ENCODE assay signal across 27 cellular contexts in the genomic region with DNA sequence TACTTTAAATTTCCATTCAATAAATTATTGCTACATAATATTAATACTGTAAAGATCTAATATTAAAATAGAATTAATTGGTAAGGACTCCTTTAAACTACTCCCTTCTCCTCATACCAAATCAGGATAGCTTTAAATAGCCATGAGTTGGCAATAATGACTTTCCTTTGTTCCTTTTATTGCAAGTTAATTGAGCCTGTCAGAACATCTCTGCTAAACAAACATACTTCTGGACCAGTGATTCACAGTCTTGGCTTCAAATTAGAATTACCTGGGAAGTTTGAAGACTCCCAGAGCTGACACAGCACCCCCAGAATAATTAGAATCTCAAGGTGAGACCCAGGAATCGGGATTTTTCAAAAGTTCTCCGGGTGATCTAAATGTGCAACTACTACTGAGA. TPM values are rescaled to one million over a fixed set of nuclear protein-coding genes. Genes with fewer than 3 reads are reported as not detected.
DNase-seq lines count a peak whose midpoint lies in the region; FAIRE-seq and TF ChIP-seq lines count a peak whose summit lies in the region.
"Had no signal": no experiment of that assay in that cellular context is flagged by ENCODE, and none has a peak within 500 bp of the region (broad histone marks: within the 10 kb centered on the region; RNA-seq: fewer than 3 reads in every experiment).

No MANE protein-coding gene starts in this region.

- H3K79me2 ChIP-seq in OCI-LY3 (ENCODE audit: low read length), result no peaks in the 10 kb centered on the region

- H4K20me1 ChIP-seq in OCI-LY3 (ENCODE audit: insufficient read depth, low read length), result no peaks in the 10 kb centered on the region

- peak overlapping the region; percentile 86 for H3K27ac Mint-ChIP-seq in activated naive CD4-positive, alpha-beta T cell treated with anti-CD3 and anti-CD28 coated beads, Interleukin-2, amount 50 U/mL, for 24 hours
- H3K27ac Mint-ChIP-seq in activated T-helper 2 cell treated with anti-CD3 and anti-CD28 coated beads, Interferon-gamma antibody, Interleukin-2, Interleukin-4, amounts not matched to agents 10 μg/mL and 5 μg/mL and 100 μg/mL, durations not matched to agents 14 hours and 24 hours and 36 hours, result no peak overlapping the region
- H3K27ac Mint-ChIP-seq: activated B cell treated with CpG ODN at 0.5 μM for 24 hours; T-helper 2 cell treated with Interferon-gamma antibody and Interleukin-4, amounts not matched to agents 5 μg/mL and 100 μg/mL, for 36 hours had no signal

- no peaks in the 10 kb centered on the region for H3K9me3 ChIP-seq in OCI-LY3 (ENCODE audit: insufficient read depth, low read length)
- H3K9me3 ChIP-seq in uterus, result no peaks in the 10 kb centered on the region
- H3K9me3 ChIP-seq: heart right ventricle, mucosa of descending colon, neutrophil had no signal

- no peak for DNase-seq in activated naive CD4-positive, alpha-beta T cell (lab: John Stamatoyannopoulos, UW)
- DNase-seq in bronchial epithelial cell (ENCODE audit: low read depth) (peak; percentile 90), uterus (no peak), DMS53 (lab: John Stamatoyannopoulos, UW) (no peak)
- no peak for DNase-seq in activated effector memory CD4-positive, alpha-beta T cell treated with Interleukin-2 at 50 U/mL for 16 hours
- no peak for DNase-seq in activated T-helper 2 cell treated with anti-CD3 and anti-CD28 coated beads, Interferon-gamma antibody, Interleukin-2, Interleukin-4, amounts not matched to agents 10 μg/mL and 5 μg/mL and 100 μg/mL, durations not matched to agents 14 hours and 24 hours and 36 hours (ENCODE audit: low spot score)
- DNase-seq: activated B cell treated with CpG ODN at 0.5 μM for 24 hours; activated gamma-delta T cell treated with Interleukin-2 at 50 U/mL for 16 hours; DMS79; effector memory CD4-positive, alpha-beta T cell; heart right ventricle; immature natural killer cell; mucosa of descending colon; NCI-H187; NCI-H524; OCI-M1; stimulated activated CD8-positive, alpha-beta memory T cell treated with anti-CD3 and anti-CD28 coated beads, Interleukin-4, amount 100 ng/mL, for 48 hours had no signal

- H3K27ac ChIP-seq in OCI-LY3 (ENCODE audit: low read length) (no peak overlapping the region), uterus (peak overlapping the region; percentile 29 to 45)
- H3K27ac ChIP-seq: heart right ventricle, neutrophil had no signal

- TF ChIP-seq POLR2A in uterus (IDR thresholded peaks at IDR 0.05), result no peak

- H3K4me1 Mint-ChIP-seq in activated naive CD4-positive, alpha-beta T cell treated with anti-CD3 and anti-CD28 coated beads, Interleukin-2, amount 50 U/mL, for 24 hours, result peaks cover 71% of the 10 kb centered on the region
- H3K4me1 Mint-ChIP-seq in activated T-helper 2 cell treated with anti-CD3 and anti-CD28 coated beads, Interferon-gamma antibody, Interleukin-2, Interleukin-4, amounts not matched to agents 10 μg/mL and 5 μg/mL and 100 μg/mL, durations not matched to agents 14 hours and 24 hours and 36 hours (ENCODE audit: low read depth), result peaks cover 31% of the 10 kb centered on the region

- no peak for FAIRE-seq in bronchial epithelial cell (lab: Jason Lieb, UNC)
- FAIRE-seq: GM12892, H54 had no signal

- intact Hi-C loops in uterus (cut with DNase I; ENCODE audit: low total_unique reads), result no loop called here
- intact Hi-C loops in activated T-helper 2 cell treated with anti-CD3 and anti-CD28 coated beads, Interferon-gamma antibody, Interleukin-2, Interleukin-4, amounts not matched to agents 10 μg/mL and 5 μg/mL and 100 μg/mL, durations not matched to agents 14 hours and 24 hours and 36 hours (cut with micrococcal nuclease), result no loop called here

- H3K4me2 ChIP-seq in OCI-LY3 (ENCODE audit: low read length), result peak overlapping the region; percentile 53

- peaks cover 62% of the 10 kb centered on the region for H3K36me3 Mint-ChIP-seq in activated naive CD4-positive, alpha-beta T cell treated with anti-CD3 and anti-CD28 coated beads, Interleukin-2, amount 50 U/mL, for 24 hours
- H3K36me3 Mint-ChIP-seq in activated T-helper 2 cell treated with anti-CD3 and anti-CD28 coated beads, Interferon-gamma antibody, Interleukin-2, Interleukin-4, amounts not matched to agents 10 μg/mL and 5 μg/mL and 100 μg/mL, durations not matched to agents 14 hours and 24 hours and 36 hours (ENCODE audit: low read depth), result peaks cover 98% of the 10 kb centered on the region

- H3K4me3 Mint-ChIP-seq in activated naive CD4-positive, alpha-beta T cell treated with anti-CD3 and anti-CD28 coated beads, Interleukin-2, amount 50 U/mL, for 24 hours, result no peak overlapping the region
- H3K4me3 Mint-ChIP-seq in activated T-helper 2 cell treated with anti-CD3 and anti-CD28 coated beads, Interferon-gamma antibody, Interleukin-2, Interleukin-4, amounts not matched to agents 10 μg/mL and 5 μg/mL and 100 μg/mL, durations not matched to agents 14 hours and 24 hours and 36 hours (ENCODE audit: low read depth), result no peak overlapping the region
- H3K4me3 Mint-ChIP-seq: activated B cell treated with CpG ODN at 0.5 μM for 24 hours; immature natural killer cell; T-helper 2 cell treated with Interferon-gamma antibody and Interleukin-4, amounts not matched to agents 5 μg/mL and 100 μg/mL, for 36 hours had no signal

- H3K27me3 ChIP-seq in OCI-LY3 (ENCODE audit: low read depth, low read length), result peaks cover 69% of the 10 kb centered on the region
- H3K27me3 ChIP-seq in bronchial epithelial cell (ENCODE audit: control insufficient read depth, insufficient read depth, low read length), result no peaks in the 10 kb centered on the region
- H3K27me3 ChIP-seq in uterus, result no peaks in the 10 kb centered on the region
- H3K27me3 ChIP-seq: neutrophil had no signal

- H3K9me3 Mint-ChIP-seq in activated naive CD4-positive, alpha-beta T cell treated with anti-CD3 and anti-CD28 coated beads, Interleukin-2, amount 50 U/mL, for 24 hours, result no peaks in the 10 kb centered on the region
- peaks cover 10% of the 10 kb centered on the region for H3K9me3 Mint-ChIP-seq in activated T-helper 2 cell treated with anti-CD3 and anti-CD28 coated beads, Interferon-gamma antibody, Interleukin-2, Interleukin-4, amounts not matched to agents 10 μg/mL and 5 μg/mL and 100 μg/mL, durations not matched to agents 14 hours and 24 hours and 36 hours
- H3K9me3 Mint-ChIP-seq: activated B cell treated with CpG ODN at 0.5 μM for 24 hours, immature natural killer cell had no signal

- H3K4me3 ChIP-seq in OCI-LY3 (ENCODE audit: low read length), result peak overlapping the region; percentile 26; the same call in 1 of the 2 replicates
- H3K4me3 ChIP-seq in bronchial epithelial cell (ENCODE audit: low read depth, low read length), result no peak overlapping the region
- H3K4me3 ChIP-seq in uterus, result no peak overlapping the region
- H3K4me3 ChIP-seq: heart right ventricle, mucosa of descending colon had no signal

- no peak overlapping the region for H3K9ac ChIP-seq in OCI-LY3 (ENCODE audit: low read length)

- no peaks in the 10 kb centered on the region for H3K36me3 ChIP-seq in OCI-LY3 (replicated peaks; ENCODE audit: low read depth, low read length)
- no peaks in the 10 kb centered on the region for H3K36me3 ChIP-seq in bronchial epithelial cell (ENCODE audit: control insufficient read depth, insufficient read depth, low read length)
- no peaks in the 10 kb centered on the region for H3K36me3 ChIP-seq in uterus

- H3K27me3 Mint-ChIP-seq in activated naive CD4-positive, alpha-beta T cell treated with anti-CD3 and anti-CD28 coated beads, Interleukin-2, amount 50 U/mL, for 24 hours, result no peaks in the 10 kb centered on the region
- no peaks in the 10 kb centered on the region for H3K27me3 Mint-ChIP-seq in activated T-helper 2 cell treated with anti-CD3 and anti-CD28 coated beads, Interferon-gamma antibody, Interleukin-2, Interleukin-4, amounts not matched to agents 10 μg/mL and 5 μg/mL and 100 μg/mL, durations not matched to agents 14 hours and 24 hours and 36 hours (ENCODE audit: low read depth)
- H3K27me3 Mint-ChIP-seq: activated B cell treated with CpG ODN at 0.5 μM for 24 hours had no signal

- TF ChIP-seq CTCF in OCI-LY3 (IDR thresholded peaks at IDR 0.05; ENCODE audit: low read depth, low read length) (no peak), bronchial epithelial cell (IDR thresholded peaks at IDR 0.05; ENCODE audit: insufficient read depth, low read length, severe bottlenecking) (no peak), uterus (IDR thresholded peaks at IDR 0.05) (no peak)

- peaks cover 71% of the 10 kb centered on the region for H3K4me1 ChIP-seq in OCI-LY3 (ENCODE audit: low read length)
- H3K4me1 ChIP-seq in uterus, result no peaks in the 10 kb centered on the region

- H2AFZ ChIP-seq in OCI-LY3 (ENCODE audit: low read depth, low read length), result no peak overlapping the region

RNA-seq across cellular contexts. Expression of a gene that starts 18.7 kb away (rescaled TPM):
- total RNA-seq in bronchial epithelial cell, result not detected in 2 replicates
- not detected for total RNA-seq in uterus
- not detected in 2 replicates for total RNA-seq in activated T-helper 2 cell treated with anti-CD3 and anti-CD28 coated beads, Interferon-gamma antibody, Interleukin-2, Interleukin-4, amounts not matched to agents 10 μg/mL and 5 μg/mL and 100 μg/mL, durations not matched to agents 14 hours and 24 hours and 36 hours
- total RNA-seq: activated B cell treated with CpG ODN at 0.5 μM for 24 hours, liver, M059J, mucosa of descending colon, SK-MEL-5, temporal lobe had no signal

RNA-seq across cellular contexts. Expression of a gene that starts 46.1 kb away (rescaled TPM):
- not detected in 2 replicates for total RNA-seq in bronchial epithelial cell
- 10 to 100 TPM in 3 of 4 donors, 1 to 10 TPM in 1; 1.3 to 19.1 (median 11.2) TPM for total RNA-seq in uterus
- 239 and 254 TPM in 2 replicates for total RNA-seq in activated T-helper 2 cell treated with anti-CD3 and anti-CD28 coated beads, Interferon-gamma antibody, Interleukin-2, Interleukin-4, amounts not matched to agents 10 μg/mL and 5 μg/mL and 100 μg/mL, durations not matched to agents 14 hours and 24 hours and 36 hours

Comparison
In these comparisons a context has a peak if more than half of its experiments do, and no peak if none do; other contexts are left out.
1. RNA of a gene that starts 46.1 kb away (total RNA-seq): 239 to 254 TPM in activated T-helper 2 cell treated with anti-CD3 and anti-CD28 coated beads, Interferon-gamma antibody, Interleukin-2, Interleukin-4, amounts not matched to agents 10 μg/mL and 5 μg/mL and 100 μg/mL, durations not matched to agents 14 hours and 24 hours and 36 hours; 1.3 to 19.1 TPM in uterus and not detected in bronchial epithelial cell; every median in the first group is over 10 times any median in the second.